In genomic region chr3:66037330-66037985, GRCh38 we compare ENCODE assay signal across 8 cellular contexts. TPM values are rescaled to one million over a fixed set of nuclear protein-coding genes. Genes with fewer than 3 reads are reported as not detected.
DNase-seq lines count a peak whose midpoint lies in the region; ATAC-seq and TF ChIP-seq lines count a peak whose summit lies in the region.

No MANE protein-coding gene starts in this region.

- peak; percentile 12 for TF ChIP-seq RAD21 in neural cell (conservative IDR thresholded peaks at IDR 0.05)

- H3K4me2 ChIP-seq in neural cell (ENCODE audit: low read length), result peak overlapping the region; percentile 64

- ATAC-seq in HG03439 (IDR thresholded peaks at IDR 0.05; ENCODE audit: unreplicated experiment) (no peak), HG03045 (IDR thresholded peaks at IDR 0.05; ENCODE audit: unreplicated experiment) (no peak)

- no peaks in the 10 kb centered on the region for H3K36me3 ChIP-seq in neural cell (ENCODE audit: insufficient read depth, low read length)

- H3K9ac ChIP-seq in neural cell (ENCODE audit: low read length), result peak overlapping the region; percentile 64

- no peaks in the 10 kb centered on the region for H4K20me1 ChIP-seq in neural cell (ENCODE audit: insufficient read depth)

- no peaks in the 10 kb centered on the region for H3K9me3 ChIP-seq in neural cell (ENCODE audit: low read length)

- no peaks in the 10 kb centered on the region for H3K9me2 ChIP-seq in neural cell (ENCODE audit: insufficient read depth, low read length)

- peaks cover 16% of the 10 kb centered on the region for H3K27me3 ChIP-seq in neural cell (ENCODE audit: insufficient read depth, low read depth, low read length)

- TF ChIP-seq CTCF in fibroblast of pulmonary artery (IDR thresholded peaks at IDR 0.05; ENCODE audit: low read length, missing control alignments) (peak; percentile 25), neural cell (IDR thresholded peaks at IDR 0.05; ENCODE audit: poor library complexity, severe bottlenecking) (no peak)

- H3K79me2 ChIP-seq in neural cell (replicated peaks; ENCODE audit: insufficient read depth, low read length), result peaks cover 8% of the 10 kb centered on the region

- peak; percentile 7 for DNase-seq in stimulated activated CD4-positive, alpha-beta T cell treated with anti-CD3 and anti-CD28 coated beads, Interleukin-15, amount 100 ng/mL, for 24 hours
- DNase-seq in stimulated activated CD4-positive, alpha-beta T cell treated with anti-CD3 and anti-CD28 coated beads, Interleukin-2, amount 100 ng/mL, for 24 hours, result no peak
- DNase-seq in SW480 (ENCODE audit: low spot score) (peak; percentile 54), fibroblast of pulmonary artery (ENCODE audit: low read depth) (peak; percentile 47)
- no peak for DNase-seq in activated naive CD4-positive, alpha-beta T cell (lab: John Stamatoyannopoulos, UW)

- TF ChIP-seq EP300 in neural cell (conservative IDR thresholded peaks at IDR 0.05; ENCODE audit: poor library complexity, severe bottlenecking), result no peak

- H3K4me3 ChIP-seq in fibroblast of pulmonary artery (replicated peaks; ENCODE audit: low read depth, low read length) (peak overlapping the region; percentile 66), neural cell (ENCODE audit: low read length) (peak overlapping the region; percentile 92)

- H3F3A ChIP-seq in neural cell (ENCODE audit: insufficient read depth, low read length, poor library complexity, severe bottlenecking), result no peaks in the 10 kb centered on the region

- peak overlapping the region; percentile 79 for H2AFZ ChIP-seq in neural cell (ENCODE audit: low read depth, low read length)

- no peak overlapping the region for H3K27ac ChIP-seq in neural cell (ENCODE audit: low read length)

TF ChIP-seq in neural cell, 6 proteins besides CTCF, POLR2A, EP300 and RAD21:
- TF ChIP-seq SMC3 (conservative IDR thresholded peaks at IDR 0.05; ENCODE audit: poor library complexity) (peak; percentile 19), REST (IDR thresholded peaks at IDR 0.05; ENCODE audit: borderline replicate concordance) (no peak)

RNA-seq across cellular contexts. Expression of gene MAGI1, which starts 1.3 kb away (rescaled TPM):
- polyA plus RNA-seq in neural cell, result 44.7 and 47.5 TPM in 2 replicates
- polyA minus RNA-seq in neural cell, result 149 and 183 TPM in 2 replicates

Comparison
In these comparisons a context has a peak if more than half of its experiments do, and no peak if none do; other contexts are left out.
1. DNase-seq: peak in stimulated activated CD4-positive, alpha-beta T cell treated with anti-CD3 and anti-CD28 coated beads, Interleukin-15, amount 100 ng/mL, for 24 hours (single experiment), SW480 (single experiment) and fibroblast of pulmonary artery (single experiment); none in stimulated activated CD4-positive, alpha-beta T cell treated with anti-CD3 and anti-CD28 coated beads, Interleukin-2, amount 100 ng/mL, for 24 hours (0 of 2) and activated naive CD4-positive, alpha-beta T cell (0 of 4).